ENCODE assay signal across 20 cellular contexts in genomic region chrX:24166078-24166477, GRCh38. TPM values are rescaled to one million over a fixed set of nuclear protein-coding genes. Genes with fewer than 3 reads are reported as not detected.
A peak's percentile ranks its signal among the peaks of the same experiment; 100 is the strongest.
DNase-seq lines count a peak whose midpoint lies in the region; ATAC-seq, FAIRE-seq and TF ChIP-seq lines count a peak whose summit lies in the region.
"Had no signal": no experiment of that assay in that cellular context is flagged by ENCODE, and none has a peak within 500 bp of the region (broad histone marks: within the 10 kb centered on the region; RNA-seq: fewer than 3 reads in every experiment).

No MANE protein-coding gene starts in this region.

- H3K36me3 ChIP-seq in left lung (no peaks in the 10 kb centered on the region), upper lobe of left lung (no peaks in the 10 kb centered on the region)

- intact Hi-C loops in CD4-positive, alpha-beta T cell (cut with DNase I, micrococcal nuclease) = no loop called here
- intact Hi-C loops in left lung (cut with DNase I) = no loop called here

- H3K9me3 ChIP-seq in A549 = no peaks in the 10 kb centered on the region
- H3K9me3 ChIP-seq in CD4-positive, alpha-beta T cell (ENCODE audit: control insufficient read depth, low read length) = no peaks in the 10 kb centered on the region
- H3K9me3 ChIP-seq in left lung = no peaks in the 10 kb centered on the region
- no peaks in the 10 kb centered on the region for H3K9me3 ChIP-seq in upper lobe of left lung

- H3K4me3 ChIP-seq in A549 (no peak overlapping the region), left lung (no peak overlapping the region), upper lobe of left lung (no peak overlapping the region)
- H3K4me3 ChIP-seq: GM23248 had no signal

- no peaks in the 10 kb centered on the region for H3K27me3 Mint-ChIP-seq in CD4-positive, alpha-beta T cell
- H3K27me3 Mint-ChIP-seq in chondrocyte (ENCODE audit: low read depth) = no peaks in the 10 kb centered on the region
- H3K27me3 Mint-ChIP-seq: CD4-positive, alpha-beta memory T cell had no signal

- H3K27ac ChIP-seq in A549 (no peak overlapping the region), left lung (no peak overlapping the region), upper lobe of left lung (no peak overlapping the region)
- no peak overlapping the region for H3K27ac ChIP-seq in CD4-positive, alpha-beta T cell (ENCODE audit: low read depth, low read length)
- H3K27ac ChIP-seq: GM23248, HL-60 had no signal

- H3K4me2 ChIP-seq in A549 = peak overlapping the region; percentile 31; the same call in 1 of the 3 replicates

- peaks cover 68% of the 10 kb centered on the region for H3K4me1 Mint-ChIP-seq in CD4-positive, alpha-beta T cell (ENCODE audit: low read depth)
- H3K4me1 Mint-ChIP-seq in chondrocyte (ENCODE audit: low read depth) = peaks cover 72% of the 10 kb centered on the region

- no peak for FAIRE-seq in A549 (lab: Jason Lieb, UNC)

- ATAC-seq in A549 = no peak
- no peak for ATAC-seq in CD4-positive, alpha-beta T cell (ENCODE audit: poor library complexity)
- ATAC-seq in left lung = peak; percentile 39
- no peak for ATAC-seq in GM19395 (IDR thresholded peaks at IDR 0.05; ENCODE audit: unreplicated experiment)
- ATAC-seq in upper lobe of left lung (ENCODE audit: low FRiP score in 2 of 2) = no peak

- CTCF ChIA-PET in A549 (lab: Yijun Ruan, JAX) = interaction anchor here (1.6 to 2.2 kb wide), 2 partner anchors 76 to 84 kb away, joined by 3 to 9 read pairs; no protein-coding TSS in a partner anchor
- CTCF ChIA-PET in CD4-positive, alpha-beta T cell (lab: Charles Lee) = no interaction called here

- TF ChIP-seq CTCF in A549 (IDR thresholded peaks at IDR 0.05) = no peak
- TF ChIP-seq CTCF in CD4-positive, alpha-beta T cell (IDR thresholded peaks at IDR 0.05) = no peak
- no peak for TF ChIP-seq CTCF in chondrocyte (IDR thresholded peaks at IDR 0.05)
- TF ChIP-seq CTCF in left lung (IDR thresholded peaks at IDR 0.05) = no peak
- no peak for TF ChIP-seq CTCF in upper lobe of left lung (IDR thresholded peaks at IDR 0.05)

- POLR2A ChIA-PET in A549 (lab: Yijun Ruan, JAX) = interaction anchor here (0.6 kb wide), 1 partner anchor 146 kb away, joined by 5 read pairs; no protein-coding TSS in a partner anchor
- POLR2A ChIA-PET in CD4-positive, alpha-beta T cell (lab: Charles Lee) = interaction anchor here (1.6 kb wide), 1 partner anchor 17 kb away, joined by 7 read pairs; no protein-coding TSS in a partner anchor

- peak overlapping the region; percentile 62 for H3K27ac Mint-ChIP-seq in CD4-positive, alpha-beta T cell
- H3K27ac Mint-ChIP-seq in chondrocyte (ENCODE audit: unreplicated experiment) = peak overlapping the region; percentile 39

- no peaks in the 10 kb centered on the region for H3K9me3 Mint-ChIP-seq in CD4-positive, alpha-beta T cell
- H3K9me3 Mint-ChIP-seq in chondrocyte (ENCODE audit: low read depth) = no peaks in the 10 kb centered on the region
- H3K9me3 Mint-ChIP-seq: CD4-positive, alpha-beta memory T cell had no signal

- no peaks in the 10 kb centered on the region for H3K27me3 ChIP-seq in CD4-positive, alpha-beta T cell (ENCODE audit: control insufficient read depth, insufficient read depth, low read length)
- H3K27me3 ChIP-seq in left lung (no peaks in the 10 kb centered on the region), upper lobe of left lung (no peaks in the 10 kb centered on the region)

- DNase-seq in A549 (ENCODE audit: low read depth in 1 of 2, low spot score in 1 of 2) (no peak), chondrocyte (ENCODE audit: low spot score) (no peak), left lung (no peak), hypothalamus (lab: John Stamatoyannopoulos, UW) (no peak), upper lobe of left lung (no peak)
- no peak for DNase-seq in CD4-positive, alpha-beta T cell
- DNase-seq: CD4-positive, alpha-beta memory T cell; DMS79; GM23248; HCEC 1CT; MV-4-11; NCI-H1417; NCI-H187 treated with DMSO at 0.1 percent for 48 hours; NCI-H2171; NCI-H446; NK-92 treated with Interleukin-12 subunit alpha and Interleukin-12 subunit beta, amount 100 ng/mL, for 24 hours; OCI-M1; RPMI8226 had no signal

- no peak for TF ChIP-seq RAD21 in A549 (conservative IDR thresholded peaks at IDR 0.05 in 1 of 2, IDR thresholded peaks at IDR 0.05 in 1 of 2)

- H3K4me3 Mint-ChIP-seq in CD4-positive, alpha-beta T cell = no peak overlapping the region
- no peak overlapping the region for H3K4me3 Mint-ChIP-seq in chondrocyte (ENCODE audit: unreplicated experiment)

- 44% methylated on average over 2 of the region's 2 CpGs for WGBS in A549 (ENCODE audit: missing lambda C conversion rate)
- 25 to 41% methylated on average over 2 of the region's 2 CpGs for WGBS in upper lobe of left lung, 2 donors

- H3K36me3 Mint-ChIP-seq in CD4-positive, alpha-beta T cell (ENCODE audit: low read depth) = peaks cover 27% of the 10 kb centered on the region
- peaks cover 8% of the 10 kb centered on the region for H3K36me3 Mint-ChIP-seq in chondrocyte (ENCODE audit: low read depth)

- TF ChIP-seq POLR2A in A549 (IDR thresholded peaks at IDR 0.05; ENCODE audit: low read length) (no peak), upper lobe of left lung (IDR thresholded peaks at IDR 0.05) (no peak)

- H3K4me1 ChIP-seq in A549 (peaks cover 62% of the 10 kb centered on the region), left lung (peaks cover 27 to 34% of the 10 kb centered on the region in 2 donors), upper lobe of left lung (peaks cover 0 to 71% (median 36%) of the 10 kb centered on the region in 4 donors)

- TF ChIP-seq EP300 in A549 (IDR thresholded peaks at IDR 0.05) (no peak), upper lobe of left lung (IDR thresholded peaks at IDR 0.05) (no peak)

TF ChIP-seq in A549, 52 proteins besides CTCF, POLR2A, EP300 and RAD21:
- TF ChIP-seq HOXA7 (CRISPR knock-in tag; IDR thresholded peaks at IDR 0.05) (no peak), ZC3H11A (IDR thresholded peaks at IDR 0.05) (no peak), PBX3 (IDR thresholded peaks at IDR 0.05) (no peak), CHD4 (IDR thresholded peaks at IDR 0.05; ENCODE audit: borderline replicate concordance) (no peak), ZSCAN20 (CRISPR knock-in tag; IDR thresholded peaks at IDR 0.05) (no peak), RCOR1 (IDR thresholded peaks at IDR 0.05; ENCODE audit: low read depth, low read length) (no peak), RNF2 (IDR thresholded peaks at IDR 0.05; ENCODE audit: borderline replicate concordance, low read depth) (no peak), MAFK (IDR thresholded peaks at IDR 0.05; ENCODE audit: partially characterized antibody) (no peak)

RNA-seq across cellular contexts. Expression of gene ZFX, which starts 16.5 kb away (rescaled TPM):
- 29.1 and 30.1 TPM in 2 replicates for polyA plus RNA-seq in A549 (2011; rRNA removed)
- 7.8 and 7.9 TPM in 2 replicates for polyA plus RNA-seq in A549 (2012; cell fraction: cytosol; rRNA removed)
- 7.9 and 9.4 TPM in 2 replicates for polyA plus RNA-seq in A549 (2012; cell fraction: nucleus; rRNA removed)
- polyA plus RNA-seq in A549 (2017; fragmentation: RNase III; extraction: RNeasy Plus Mini Kit Qiagen cat#74134 plus additional on column Dnase treatment) = 18.0 to 21.3 TPM (median 18.1 TPM) in 3 replicates
- 59.7 and 60.2 TPM in 2 replicates for polyA minus RNA-seq in A549 (2011; rRNA and poly(A)+ RNA removed)
- 10 to 100 TPM; 44.2 to 50.1 TPM for total RNA-seq in CD4-positive, alpha-beta T cell
- 70.4 to 75.3 TPM (median 72.8 TPM) in 3 replicates for total RNA-seq in chondrocyte
- 10 to 100 TPM; 40.4 to 50.7 TPM for total RNA-seq in left lung
- 10 to 100 TPM; 15.7 to 68.6 (median 31.1) TPM for total RNA-seq in upper lobe of left lung
